ENCODE assay signal across 11 cellular contexts in the genomic region with DNA sequence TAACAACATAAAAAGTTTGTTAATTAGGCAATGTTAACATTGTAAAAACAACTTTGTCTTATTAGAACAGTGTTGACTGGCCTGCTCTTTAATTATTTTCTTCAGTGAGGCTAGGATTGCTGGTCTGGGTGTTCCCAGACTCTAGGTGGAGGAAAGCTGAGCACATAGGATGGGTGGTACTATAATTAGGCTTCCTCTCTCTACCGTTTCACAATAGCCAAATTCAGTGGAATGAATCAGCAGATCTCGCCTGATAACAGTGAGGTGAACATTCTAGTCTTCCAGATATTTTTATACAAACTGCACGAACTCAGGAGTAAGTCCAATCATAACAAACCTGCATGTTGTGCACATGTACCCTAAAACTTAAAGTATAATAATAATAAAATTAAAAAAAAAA. TPM values are rescaled to one million over a fixed set of nuclear protein-coding genes. Genes with fewer than 3 reads are reported as not detected.
DNase-seq lines count a peak whose midpoint lies in the region; ATAC-seq and TF ChIP-seq lines count a peak whose summit lies in the region.
"Had no signal": no experiment of that assay in that cellular context is flagged by ENCODE, and none has a peak within 500 bp of the region (broad histone marks: within the 10 kb centered on the region; RNA-seq: fewer than 3 reads in every experiment).

No MANE protein-coding gene starts in this region.

- no peak overlapping the region for H2BK120ac ChIP-seq in mesenchymal stem cell (ENCODE audit: low read depth, low read length)

- H3K23ac ChIP-seq in mesenchymal stem cell (ENCODE audit: low read length in 2 of 2) = no peak overlapping the region

- H2AK5ac ChIP-seq in mesenchymal stem cell (ENCODE audit: low read length, severe bottlenecking) = no peak overlapping the region

- no peaks in the 10 kb centered on the region for H3K9me2 ChIP-seq in Loucy (replicated peaks; ENCODE audit: low read depth, low read length)

- H3K9ac ChIP-seq in DND-41 (ENCODE audit: low read depth, low read length) (no peak overlapping the region), Loucy (ENCODE audit: low read depth, low read length, poor library complexity, severe bottlenecking) (no peak overlapping the region), mesenchymal stem cell (ENCODE audit: low read length) (no peak overlapping the region)

- TF ChIP-seq POLR2A in vagina (IDR thresholded peaks at IDR 0.05) = no peak

- H3K27me3 ChIP-seq in DND-41 (ENCODE audit: insufficient read depth, low read length, poor library complexity) (no peaks in the 10 kb centered on the region), Loucy (ENCODE audit: insufficient read depth, low read length, poor library complexity, severe bottlenecking) (no peaks in the 10 kb centered on the region), mesenchymal stem cell (ENCODE audit: control insufficient read depth in 1 of 2, insufficient read depth in 1 of 2, low read length in 2 of 2) (peaks cover 0 to 11% of the 10 kb centered on the region in 2 experiments), vagina (no peaks in the 10 kb centered on the region)

- no peak overlapping the region for H4K8ac ChIP-seq in mesenchymal stem cell (ENCODE audit: low read length)

- no peak overlapping the region for H3K14ac ChIP-seq in mesenchymal stem cell (ENCODE audit: low read length in 2 of 2)

- H3K18ac ChIP-seq in mesenchymal stem cell (ENCODE audit: low read depth in 1 of 2, low read length in 2 of 2) = no peak overlapping the region

- no peaks in the 10 kb centered on the region for H4K20me1 ChIP-seq in DND-41 (ENCODE audit: insufficient read depth, low read length)
- H4K20me1 ChIP-seq in Loucy (ENCODE audit: insufficient read depth, low read length, poor library complexity, severe bottlenecking) = no peaks in the 10 kb centered on the region

- H2BK5ac ChIP-seq in mesenchymal stem cell (ENCODE audit: low read depth, low read length, poor library complexity, severe bottlenecking) = no peak overlapping the region

- H3K27ac ChIP-seq in DND-41 (ENCODE audit: low read length) = no peak overlapping the region
- H3K27ac ChIP-seq in mesenchymal stem cell (ENCODE audit: low read length, poor library complexity, severe bottlenecking) = no peak overlapping the region
- no peak overlapping the region for H3K27ac ChIP-seq in vagina

- no peak for DNase-seq in DND-41
- peak; percentile 28 for DNase-seq in astrocyte of the hippocampus (ENCODE audit: low read depth, low spot score)
- DNase-seq in mesenchymal stem cell = peak; percentile 39
- no peak for DNase-seq in vagina (ENCODE audit: extremely low spot score in 2 of 2)
- no peak for DNase-seq in NCI-H774 (lab: John Stamatoyannopoulos, UW)
- DNase-seq in activated gamma-delta T cell treated with Interleukin-2 at 50 U/mL for 16 hours = no peak
- DNase-seq: DMS153, endodermal cell, NCI-H2227 treated with DMSO at 0.1 percent for 48 hours had no signal

- no peak overlapping the region for H3K4ac ChIP-seq in mesenchymal stem cell (ENCODE audit: low read depth in 1 of 2, low read length in 2 of 2)

- no peaks in the 10 kb centered on the region for H3K79me1 ChIP-seq in mesenchymal stem cell (replicated peaks; ENCODE audit: low read length, poor library complexity, severe bottlenecking)

- H3K4me2 ChIP-seq in DND-41 (ENCODE audit: insufficient read depth, low read length) (no peak overlapping the region), Loucy (ENCODE audit: low read depth, low read length, poor library complexity, severe bottlenecking) (peak overlapping the region; percentile 47), mesenchymal stem cell (ENCODE audit: low read length, poor library complexity, severe bottlenecking) (no peak overlapping the region)

- H2BK15ac ChIP-seq in mesenchymal stem cell (ENCODE audit: low read depth, poor library complexity, severe bottlenecking) = no peak overlapping the region

- H3K79me2 ChIP-seq in DND-41 (ENCODE audit: insufficient read depth, low read length) (no peaks in the 10 kb centered on the region), Loucy (ENCODE audit: insufficient read depth, low read length) (no peaks in the 10 kb centered on the region)

- H4K91ac ChIP-seq in mesenchymal stem cell (ENCODE audit: low read length) = no peak overlapping the region

- no peaks in the 10 kb centered on the region for H3K9me3 ChIP-seq in DND-41 (ENCODE audit: insufficient read depth, low read length, severe bottlenecking)
- H3K9me3 ChIP-seq in Loucy (ENCODE audit: insufficient read depth, low read depth, low read length) = no peaks in the 10 kb centered on the region
- H3K9me3 ChIP-seq in mesenchymal stem cell (ENCODE audit: control insufficient read depth, low read length) = no peaks in the 10 kb centered on the region
- no peaks in the 10 kb centered on the region for H3K9me3 ChIP-seq in vagina

- peak; percentile 50; the same call in 1 of the 3 replicates for ATAC-seq in DND-41 (ENCODE audit: insufficient read depth, low read depth)
- no peak for ATAC-seq in HG03432 (IDR thresholded peaks at IDR 0.05; ENCODE audit: unreplicated experiment)

- no peak overlapping the region for H2AFZ ChIP-seq in DND-41 (ENCODE audit: low read depth, low read length)
- H2AFZ ChIP-seq in Loucy (ENCODE audit: low read length) = no peak overlapping the region
- no peak overlapping the region for H2AFZ ChIP-seq in mesenchymal stem cell (ENCODE audit: low read depth, low read length)

- no peak overlapping the region for H2BK12ac ChIP-seq in mesenchymal stem cell (ENCODE audit: low read length in 2 of 2)

- no peaks in the 10 kb centered on the region for H3F3A ChIP-seq in Loucy (ENCODE audit: low read depth)

- no peak for TF ChIP-seq CTCF in DND-41 (IDR thresholded peaks at IDR 0.05; ENCODE audit: borderline replicate concordance, extremely low read depth, low read length, poor library complexity, severe bottlenecking)
- TF ChIP-seq CTCF in Loucy (conservative IDR thresholded peaks at IDR 0.05; ENCODE audit: low read length) = no peak
- TF ChIP-seq CTCF in vagina (IDR thresholded peaks at IDR 0.05) = no peak

- H3K4me1 ChIP-seq in DND-41 (ENCODE audit: insufficient read depth, low read length) (peaks cover 4% of the 10 kb centered on the region; the same call in 1 of the 2 replicates), Loucy (ENCODE audit: insufficient read depth, low read length, poor library complexity, severe bottlenecking) (peaks cover 36% of the 10 kb centered on the region), mesenchymal stem cell (ENCODE audit: control insufficient read depth, insufficient read depth, low read depth, low read length) (no peaks in the 10 kb centered on the region), vagina (no peaks in the 10 kb centered on the region)

- no peaks in the 10 kb centered on the region for H3K36me3 ChIP-seq in DND-41 (ENCODE audit: insufficient read depth, low read length)
- H3K36me3 ChIP-seq in Loucy (ENCODE audit: insufficient read depth, low read length) = no peaks in the 10 kb centered on the region
- H3K36me3 ChIP-seq in mesenchymal stem cell (ENCODE audit: control insufficient read depth in 1 of 2, insufficient read depth in 2 of 2, low read depth in 1 of 2, low read length in 2 of 2) = no peaks in the 10 kb centered on the region
- no peaks in the 10 kb centered on the region for H3K36me3 ChIP-seq in vagina

- intact Hi-C loops in vagina (cut with DNase I) = no loop called here

- H3K4me3 ChIP-seq in DND-41 (ENCODE audit: low read depth in 1 of 2, low read length in 2 of 2) (no peak overlapping the region), Loucy (ENCODE audit: low read length, poor library complexity, severe bottlenecking) (peak overlapping the region; percentile 28), mesenchymal stem cell (ENCODE audit: insufficient read depth in 1 of 2, low read depth in 1 of 2, low read length in 2 of 2) (no peak overlapping the region), vagina (no peak overlapping the region)

- 39% methylated on average over 2 of the region's 3 CpGs for WGBS in mesenchymal stem cell

RNA-seq across cellular contexts. Expression of a gene that starts 11.9 kb away (rescaled TPM):
- not detected for polyA plus RNA-seq in mesenchymal stem cell (2013, experiment 1 of 2)
- polyA plus RNA-seq in mesenchymal stem cell (2013, experiment 2 of 2) = not detected
- 1.2 TPM for total RNA-seq in vagina

RNA-seq across cellular contexts. Expression of a gene that starts 34.7 kb away (rescaled TPM):
- 17.5 TPM for polyA plus RNA-seq in mesenchymal stem cell (2013, experiment 1 of 2)
- polyA plus RNA-seq in mesenchymal stem cell (2013, experiment 2 of 2) = 17.8 TPM
- 10.3 TPM for total RNA-seq in vagina
- total RNA-seq: endodermal cell had no signal

Comparison
In these comparisons a context has a peak if more than half of its experiments do, and no peak if none do; other contexts are left out.
1. DNase-seq: peak in astrocyte of the hippocampus (single experiment) and mesenchymal stem cell (single experiment); none in DND-41 (single experiment), vagina (0 of 2), NCI-H774 (single experiment) and activated gamma-delta T cell treated with Interleukin-2 at 50 U/mL for 16 hours (single experiment).